Comparison of ENCODE assay signal across 1 cellular context in the genomic region with DNA sequence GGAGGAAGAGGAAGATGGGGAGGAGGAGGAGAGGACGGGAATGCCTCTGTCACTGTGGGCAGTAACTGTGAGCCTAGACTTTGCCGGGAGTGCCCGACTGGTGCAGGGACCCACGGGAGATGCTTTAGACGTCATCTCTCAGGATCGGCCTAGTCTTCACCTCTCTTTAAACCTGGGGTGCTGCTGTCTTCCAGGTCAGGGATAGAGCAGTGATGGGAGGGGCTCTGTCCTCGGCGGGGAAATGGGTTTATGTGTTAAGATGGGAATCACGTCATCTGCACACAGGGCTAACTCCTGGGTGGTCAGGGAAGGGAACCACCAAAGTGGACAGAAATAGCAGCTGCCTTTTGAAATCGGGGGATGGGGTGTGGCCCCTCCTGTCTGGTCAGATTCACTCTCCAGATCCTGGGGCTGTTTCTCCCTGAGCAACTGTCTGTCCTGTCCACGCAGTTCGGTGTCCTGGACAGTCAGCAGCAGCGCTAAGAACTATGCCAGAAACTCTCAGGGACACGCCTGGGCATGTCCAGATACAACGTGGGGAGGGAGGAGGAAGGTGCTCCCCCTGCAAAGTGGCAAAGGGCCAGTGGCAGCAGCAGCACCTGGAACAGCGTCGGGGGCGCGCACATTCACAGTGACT.
TF ChIP-seq lines count a peak whose summit lies in the region.

No MANE protein-coding gene starts in this region.

TF ChIP-seq in GM23338, 12 proteins besides CTCF, POLR2A, EP300 and RAD21 (continued from another document):
- TF ChIP-seq, protein P1, sequence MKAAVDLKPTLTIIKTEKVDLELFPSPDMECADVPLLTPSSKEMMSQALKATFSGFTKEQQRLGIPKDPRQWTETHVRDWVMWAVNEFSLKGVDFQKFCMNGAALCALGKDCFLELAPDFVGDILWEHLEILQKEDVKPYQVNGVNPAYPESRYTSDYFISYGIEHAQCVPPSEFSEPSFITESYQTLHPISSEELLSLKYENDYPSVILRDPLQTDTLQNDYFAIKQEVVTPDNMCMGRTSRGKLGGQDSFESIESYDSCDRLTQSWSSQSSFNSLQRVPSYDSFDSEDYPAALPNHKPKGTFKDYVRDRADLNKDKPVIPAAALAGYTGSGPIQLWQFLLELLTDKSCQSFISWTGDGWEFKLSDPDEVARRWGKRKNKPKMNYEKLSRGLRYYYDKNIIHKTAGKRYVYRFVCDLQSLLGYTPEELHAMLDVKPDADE (IDR thresholded peaks at IDR 0.05), result no peak
- TF ChIP-seq ZNF331 (CRISPR knock-in tag; IDR thresholded peaks at IDR 0.05; ENCODE audit: low read depth) (no peak), NANOG (IDR thresholded peaks at IDR 0.05; ENCODE audit: borderline replicate concordance) (no peak), EZH2phosphoT487 (IDR thresholded peaks at IDR 0.05; ENCODE audit: unreplicated experiment) (no peak)
